In genomic region chr2:28356095-28356911, GRCh38 we compare ENCODE assay signal across 8 cellular contexts. TPM values are rescaled to one million over a fixed set of nuclear protein-coding genes. Genes with fewer than 3 reads are reported as not detected.
A peak's percentile ranks its signal among the peaks of the same experiment; 100 is the strongest.
DNase-seq lines count a peak whose midpoint lies in the region; ATAC-seq and TF ChIP-seq lines count a peak whose summit lies in the region.

No MANE protein-coding gene starts in this region.

- ATAC-seq in GM19328 (IDR thresholded peaks at IDR 0.05; ENCODE audit: unreplicated experiment) (no peak), HG03135 (IDR thresholded peaks at IDR 0.05; ENCODE audit: unreplicated experiment) (no peak)

- no peak for TF ChIP-seq CTCF in cardiac muscle cell (IDR thresholded peaks at IDR 0.05; ENCODE audit: low read depth, low read length)

- peak overlapping the region; percentile 71 for H3K9ac ChIP-seq in adipocyte (ENCODE audit: low read length)

- no peaks in the 10 kb centered on the region for H3K27me3 ChIP-seq in adipocyte (replicated peaks; ENCODE audit: control insufficient read depth, insufficient read depth, low read length)
- no peaks in the 10 kb centered on the region for H3K27me3 ChIP-seq in cardiac muscle cell

- TF ChIP-seq EP300 in Ishikawa (IDR thresholded peaks at IDR 0.05; ENCODE audit: borderline replicate concordance) = no peak

- H3K27ac ChIP-seq in cardiac muscle cell = peak overlapping the region; percentile 93

- intact Hi-C loops in posterior cingulate gyrus (cut with DNase I) = no loop called here

- no peak for TF ChIP-seq RAD21 in Ishikawa (IDR thresholded peaks at IDR 0.05; ENCODE audit: low read depth)

- no peaks in the 10 kb centered on the region for H3K36me3 ChIP-seq in adipocyte (ENCODE audit: control insufficient read depth, insufficient read depth, low read length, severe bottlenecking)
- no peaks in the 10 kb centered on the region for H3K36me3 ChIP-seq in cardiac muscle cell

- H3K4me3 ChIP-seq in adipocyte (ENCODE audit: low read length) (no peak overlapping the region), cardiac muscle cell (no peak overlapping the region)

- DNase-seq in C1 segment of cervical spinal cord (lab: John Stamatoyannopoulos, UW) (peak in 9 of 14 donors; percentile 3 to 61 (median 26)), adipocyte (ENCODE audit: low read depth) (peak; percentile 94), cardiac muscle cell (ENCODE audit: low read depth in 1 of 2, low spot score in 1 of 2) (peak; percentile 59 to 90), posterior cingulate gyrus (peak in 9 of 10 donors; percentile 46 to 96 (median 67)), NK-92 (lab: John Stamatoyannopoulos, UW; ENCODE audit: unreplicated experiment) (no peak)

- no peaks in the 10 kb centered on the region for H3K9me3 ChIP-seq in adipocyte (ENCODE audit: control insufficient read depth, low read length)
- no peaks in the 10 kb centered on the region for H3K9me3 ChIP-seq in cardiac muscle cell (ENCODE audit: low read depth)

- H3K4me1 ChIP-seq in adipocyte (ENCODE audit: control insufficient read depth, insufficient read depth, low read length) (peaks cover 29% of the 10 kb centered on the region), cardiac muscle cell (ENCODE audit: low read depth) (peaks cover 39% of the 10 kb centered on the region)

TF ChIP-seq in Ishikawa, 13 proteins besides CTCF, POLR2A, EP300 and RAD21:
- TF ChIP-seq NFIC (IDR thresholded peaks at IDR 0.05) (peak; percentile 68; the same call in 1 of the 2 replicates), TAF1 (IDR thresholded peaks at IDR 0.05; ENCODE audit: low read depth) (no peak), MAX (IDR thresholded peaks at IDR 0.05) (0 out of 2 replicates have a peak, but pooled peaks have one; percentile 15)

RNA-seq across cellular contexts. Expression of gene FOSL2, which starts 36.4 kb away (rescaled TPM):
- total RNA-seq in cardiac muscle cell = 2.9 and 3.5 TPM in 2 replicates
- polyA plus RNA-seq in cardiac muscle cell = 2.0 TPM in 2 replicates
